Comparison of ENCODE assay signal across 8 cellular contexts in genomic region chr14:24674204-24674970, GRCh38. TPM values are rescaled to one million over a fixed set of nuclear protein-coding genes. Genes with fewer than 3 reads are reported as not detected.
DNase-seq lines count a peak whose midpoint lies in the region; ATAC-seq and TF ChIP-seq lines count a peak whose summit lies in the region.

No MANE protein-coding gene starts in this region.

- peaks cover 0 to 10% (median 0%) of the 10 kb centered on the region in 7 donors for H3K9me3 Mint-ChIP-seq in CD4-positive, CD25-positive, alpha-beta regulatory T cell
- H3K9me3 Mint-ChIP-seq in activated T-cell treated with anti-CD3 and anti-CD28 coated beads, Interleukin-2, amount 50 U/mL, for 72 hours = peaks cover 1 to 2% of the 10 kb centered on the region in 2 donors
- H3K9me3 Mint-ChIP-seq in type B pancreatic cell = no peaks in the 10 kb centered on the region

- no peaks in the 10 kb centered on the region for H3K27me3 ChIP-seq in CD4-positive, CD25-positive, alpha-beta regulatory T cell (ENCODE audit: control insufficient read depth, insufficient read depth, low read length)

- peak overlapping the region; percentile 67 to 98 (median 82) for H3K27ac Mint-ChIP-seq in CD4-positive, CD25-positive, alpha-beta regulatory T cell
- peak overlapping the region; percentile 97 for H3K27ac Mint-ChIP-seq in activated T-cell treated with anti-CD3 and anti-CD28 coated beads, Interleukin-2, amount 50 U/mL, for 72 hours
- H3K27ac Mint-ChIP-seq in type B pancreatic cell = no peak overlapping the region

- ATAC-seq in CD4-positive, CD25-positive, alpha-beta regulatory T cell (ENCODE audit: low read depth in 2 of 2) = peak; percentile 44 to 54
- ATAC-seq in GM19397 (IDR thresholded peaks at IDR 0.05; ENCODE audit: unreplicated experiment) = peak; percentile 45
- ATAC-seq in HG03442 (IDR thresholded peaks at IDR 0.05; ENCODE audit: unreplicated experiment) = peak; percentile 53
- ATAC-seq in activated T-cell treated with anti-CD3 and anti-CD28 coated beads, Interleukin-2, amount 50 U/mL, for 72 hours (replicated peaks in 1 of 2) = peak; percentile 48 to 52

- DNase-seq in CD4-positive, CD25-positive, alpha-beta regulatory T cell = peak in 2 of 3 donors; percentile 38 to 86
- peak; percentile 41 to 47 for DNase-seq in activated T-cell treated with anti-CD3 and anti-CD28 coated beads, Interleukin-2, amount 50 U/mL, for 72 hours
- no peak for DNase-seq in SKM-1 (lab: John Stamatoyannopoulos, UW; ENCODE audit: unreplicated experiment)
- no peak for DNase-seq in NCI-H748 treated with DMSO at 0.1 percent for 48 hours (lab: John Stamatoyannopoulos, UW)
- DNase-seq in DMS153 treated with DMSO at 0.1 percent for 48 hours (lab: John Stamatoyannopoulos, UW; ENCODE audit: unreplicated experiment) = no peak
- no peak for DNase-seq in type B pancreatic cell (ENCODE audit: extremely low spot score, unreplicated experiment)

- no peaks in the 10 kb centered on the region for H3K9me3 ChIP-seq in CD4-positive, CD25-positive, alpha-beta regulatory T cell (ENCODE audit: control insufficient read depth in 2 of 2, low read length in 2 of 2)

- no peak for TF ChIP-seq CTCF in type B pancreatic cell (conservative IDR thresholded peaks at IDR 0.05)

- peak overlapping the region; percentile 72 for H3K4me3 ChIP-seq in CD4-positive, CD25-positive, alpha-beta regulatory T cell (ENCODE audit: low read depth, low read length)

- peak overlapping the region; percentile 82 to 90 (median 88) for H3K4me3 Mint-ChIP-seq in CD4-positive, CD25-positive, alpha-beta regulatory T cell
- peak overlapping the region; percentile 80 to 86 for H3K4me3 Mint-ChIP-seq in activated T-cell treated with anti-CD3 and anti-CD28 coated beads, Interleukin-2, amount 50 U/mL, for 72 hours
- H3K4me3 Mint-ChIP-seq in type B pancreatic cell = no peak overlapping the region

- peak overlapping the region; percentile 64 for H3K27ac ChIP-seq in CD4-positive, CD25-positive, alpha-beta regulatory T cell (ENCODE audit: insufficient read depth, low read length, poor library complexity, severe bottlenecking)

- peaks cover 27 to 56% (median 28%) of the 10 kb centered on the region in 4 donors for H3K4me1 Mint-ChIP-seq in CD4-positive, CD25-positive, alpha-beta regulatory T cell
- H3K4me1 Mint-ChIP-seq in activated T-cell treated with anti-CD3 and anti-CD28 coated beads, Interleukin-2, amount 50 U/mL, for 72 hours (ENCODE audit: low read depth) = peaks cover 94% of the 10 kb centered on the region
- peaks cover 4% of the 10 kb centered on the region for H3K4me1 Mint-ChIP-seq in type B pancreatic cell (ENCODE audit: unreplicated experiment)

- H3K4me1 ChIP-seq in CD4-positive, CD25-positive, alpha-beta regulatory T cell (ENCODE audit: control insufficient read depth, insufficient read depth, low read length, poor library complexity, severe bottlenecking) = peaks cover 35% of the 10 kb centered on the region

- peaks cover 7% of the 10 kb centered on the region for H3K27me3 Mint-ChIP-seq in CD4-positive, CD25-positive, alpha-beta regulatory T cell
- H3K27me3 Mint-ChIP-seq in activated T-cell treated with anti-CD3 and anti-CD28 coated beads, Interleukin-2, amount 50 U/mL, for 72 hours (ENCODE audit: low read depth) = no peaks in the 10 kb centered on the region
- peaks cover 49% of the 10 kb centered on the region for H3K27me3 Mint-ChIP-seq in type B pancreatic cell

- H3K36me3 ChIP-seq in CD4-positive, CD25-positive, alpha-beta regulatory T cell (ENCODE audit: control insufficient read depth, insufficient read depth, low read length) = no peaks in the 10 kb centered on the region

- H3K36me3 Mint-ChIP-seq in CD4-positive, CD25-positive, alpha-beta regulatory T cell = peaks cover 3% of the 10 kb centered on the region
- H3K36me3 Mint-ChIP-seq in activated T-cell treated with anti-CD3 and anti-CD28 coated beads, Interleukin-2, amount 50 U/mL, for 72 hours (ENCODE audit: insufficient read depth in 2 of 2) = peaks cover 5 to 7% of the 10 kb centered on the region in 2 donors
- no peaks in the 10 kb centered on the region for H3K36me3 Mint-ChIP-seq in type B pancreatic cell

RNA-seq across cellular contexts. Expression of gene GZMB, which starts 40.4 kb away (rescaled TPM):
- not detected for total RNA-seq in CD4-positive, CD25-positive, alpha-beta regulatory T cell
- polyA plus RNA-seq in CD4-positive, CD25-positive, alpha-beta regulatory T cell = 1 to 10 TPM in 2 of 4 donors, under 1 TPM in 1, not detected in 1; 0.29 to 3.0 (median 1.0) TPM
- total RNA-seq in activated T-cell treated with anti-CD3 and anti-CD28 coated beads, Interleukin-2, amount 50 U/mL, for 72 hours = 1,000 to 10,000 TPM; 2,205 to 2,852 TPM
- total RNA-seq in type B pancreatic cell (ENCODE audit: low replicate concordance) = not detected in 2 replicates

Comparison
In these comparisons a context has a peak if more than half of its experiments do, and no peak if none do; other contexts are left out.
1. DNase-seq: peak in CD4-positive, CD25-positive, alpha-beta regulatory T cell (2 of 3) and activated T-cell treated with anti-CD3 and anti-CD28 coated beads, Interleukin-2, amount 50 U/mL, for 72 hours (2 of 2); none in SKM-1 (single experiment), NCI-H748 treated with DMSO at 0.1 percent for 48 hours (single experiment), DMS153 treated with DMSO at 0.1 percent for 48 hours (single experiment) and type B pancreatic cell (single experiment).
2. RNA of gene GZMB, which starts 40.4 kb away (total RNA-seq): 2,205 to 2,852 TPM in activated T-cell treated with anti-CD3 and anti-CD28 coated beads, Interleukin-2, amount 50 U/mL, for 72 hours; not detected in CD4-positive, CD25-positive, alpha-beta regulatory T cell (single experiment) and not detected in type B pancreatic cell; every median in the first group is over 1,000 times any median in the second.
3. Peak in every context shown above with its lines, with median percentiles within 50 percentile points of each other: ATAC-seq.